Comparison of ENCODE assay signal across 1 cellular context in the genomic region with DNA sequence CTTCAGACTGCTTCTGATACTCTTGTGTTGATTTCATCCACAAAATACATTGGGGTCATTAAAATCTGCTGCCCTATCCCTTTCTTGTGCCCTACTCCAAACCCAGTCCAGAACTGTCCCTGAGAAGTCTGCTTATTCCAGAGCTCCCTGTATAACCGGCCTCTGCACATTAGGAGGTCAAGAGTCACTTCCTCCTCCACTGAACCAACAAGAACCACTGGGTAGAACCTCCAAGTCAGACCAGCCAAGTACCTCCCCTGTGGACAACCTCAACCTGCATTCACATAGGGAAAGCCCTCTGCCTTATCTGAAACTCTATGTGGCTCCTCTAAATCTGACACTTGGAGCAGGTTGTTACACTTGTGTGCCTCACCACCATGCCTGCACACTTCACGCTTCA.
TF ChIP-seq lines count a peak whose summit lies in the region.

No MANE protein-coding gene starts in this region.

TF ChIP-seq in HepG2, 621 proteins besides CTCF, POLR2A, EP300 and RAD21:
- TF ChIP-seq ZBTB10 (CRISPR knock-in tag; IDR thresholded peaks at IDR 0.05; ENCODE audit: borderline replicate concordance) (no peak), NFE2L2 (IDR thresholded peaks at IDR 0.05; ENCODE audit: low read length) (no peak), ZNF674 (CRISPR knock-in tag; IDR thresholded peaks at IDR 0.05; ENCODE audit: low read depth) (no peak), POGZ (CRISPR knock-in tag; IDR thresholded peaks at IDR 0.05) (no peak), KLF11 (CRISPR knock-in tag; IDR thresholded peaks at IDR 0.05) (no peak), SMAD1 (CRISPR knock-in tag; IDR thresholded peaks at IDR 0.05; ENCODE audit: borderline replicate concordance, low read depth) (no peak), SYNCRIP (IDR thresholded peaks at IDR 0.05; ENCODE audit: insufficient read depth, low read depth, low read length) (no peak), TSC22D2 (CRISPR knock-in tag; IDR thresholded peaks at IDR 0.05; ENCODE audit: borderline replicate concordance) (no peak), HCFC1 (IDR thresholded peaks at IDR 0.05; ENCODE audit: low read depth, low read length) (no peak)
- TF ChIP-seq, protein P1, sequence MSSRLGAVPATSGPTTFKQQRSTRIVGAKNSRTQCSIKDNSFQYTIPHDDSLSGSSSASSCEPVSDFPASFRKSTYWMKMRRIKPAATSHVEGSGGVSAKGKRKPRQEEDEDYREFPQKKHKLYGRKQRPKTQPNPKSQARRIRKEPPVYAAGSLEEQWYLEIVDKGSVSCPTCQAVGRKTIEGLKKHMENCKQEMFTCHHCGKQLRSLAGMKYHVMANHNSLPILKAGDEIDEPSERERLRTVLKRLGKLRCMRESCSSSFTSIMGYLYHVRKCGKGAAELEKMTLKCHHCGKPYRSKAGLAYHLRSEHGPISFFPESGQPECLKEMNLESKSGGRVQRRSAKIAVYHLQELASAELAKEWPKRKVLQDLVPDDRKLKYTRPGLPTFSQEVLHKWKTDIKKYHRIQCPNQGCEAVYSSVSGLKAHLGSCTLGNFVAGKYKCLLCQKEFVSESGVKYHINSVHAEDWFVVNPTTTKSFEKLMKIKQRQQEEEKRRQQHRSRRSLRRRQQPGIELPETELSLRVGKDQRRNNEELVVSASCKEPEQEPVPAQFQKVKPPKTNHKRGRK (CRISPR knock-in tag; IDR thresholded peaks at IDR 0.05) = no peak
- TF ChIP-seq, protein P2, sequence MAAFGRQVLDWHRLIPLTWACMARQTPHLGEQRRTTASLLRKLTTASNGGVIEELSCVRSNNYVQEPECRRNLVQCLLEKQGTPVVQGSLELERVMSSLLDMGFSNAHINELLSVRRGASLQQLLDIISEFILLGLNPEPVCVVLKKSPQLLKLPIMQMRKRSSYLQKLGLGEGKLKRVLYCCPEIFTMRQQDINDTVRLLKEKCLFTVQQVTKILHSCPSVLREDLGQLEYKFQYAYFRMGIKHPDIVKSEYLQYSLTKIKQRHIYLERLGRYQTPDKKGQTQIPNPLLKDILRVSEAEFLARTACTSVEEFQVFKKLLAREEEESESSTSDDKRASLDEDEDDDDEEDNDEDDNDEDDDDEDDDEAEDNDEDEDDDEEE (CRISPR knock-in tag; IDR thresholded peaks at IDR 0.05) = no peak
- TF ChIP-seq, protein P3, sequence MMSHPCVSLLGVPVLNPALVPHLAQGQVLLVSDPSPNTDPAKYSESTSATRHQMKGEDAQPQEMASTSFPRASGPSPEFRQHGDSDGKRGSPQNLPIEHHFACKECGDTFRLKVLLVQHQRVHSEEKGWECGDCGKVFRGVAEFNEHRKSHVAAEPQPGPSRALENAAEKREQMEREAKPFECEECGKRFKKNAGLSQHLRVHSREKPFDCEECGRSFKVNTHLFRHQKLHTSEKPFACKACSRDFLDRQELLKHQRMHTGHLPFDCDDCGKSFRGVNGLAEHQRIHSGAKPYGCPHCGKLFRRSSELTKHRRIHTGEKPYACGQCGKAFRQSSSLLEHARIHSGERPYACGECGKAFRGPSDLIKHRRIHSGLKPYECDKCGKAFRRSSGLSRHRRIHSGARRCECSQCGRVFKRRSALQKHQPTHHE (CRISPR knock-in tag; IDR thresholded peaks at IDR 0.05; ENCODE audit: borderline replicate concordance) = no peak
